12 cellular contexts compared by ENCODE assay signal in genomic region chr5:68924490-68925145, GRCh38.
DNase-seq lines count a peak whose midpoint lies in the region; ATAC-seq and TF ChIP-seq lines count a peak whose summit lies in the region.
"Had no signal": no experiment of that assay in that cellular context is flagged by ENCODE, and none has a peak within 500 bp of the region (broad histone marks: within the 10 kb centered on the region; RNA-seq: fewer than 3 reads in every experiment).

No MANE protein-coding gene starts in this region.

- TF ChIP-seq POLR2A in body of pancreas (IDR thresholded peaks at IDR 0.05) (no peak), thyroid gland (IDR thresholded peaks at IDR 0.05) (no peak)

- WGBS in body of pancreas, 2 donors, result 38 to 39% methylated on average over 9 of the region's 9 CpGs
- 75 to 82% methylated on average over 9 of the region's 9 CpGs for WGBS in thyroid gland, 2 donors

- peak; percentile 81 for DNase-seq in HT1080 (ENCODE audit: low read depth)
- peak; percentile 26 to 67 (median 36) for DNase-seq in body of pancreas
- no peak for DNase-seq in left ventricle myocardium superior
- DNase-seq in renal cortical epithelial cell (ENCODE audit: low read depth), result peak; percentile 81
- no peak for DNase-seq in posterior cingulate gyrus
- DNase-seq in NCI-H510A treated with DMSO at 0.1 percent for 48 hours (lab: John Stamatoyannopoulos, UW), result no peak
- DNase-seq in thyroid gland, result no peak
- no peak for DNase-seq in T-helper 9 cell
- DNase-seq: activated CD4-positive, alpha-beta T cell treated with anti-CD3 and anti-CD28 coated beads for 1 hour; testis had no signal

- H3K4me3 ChIP-seq in body of pancreas (no peak overlapping the region), thyroid gland (replicated peaks in 1 of 3) (no peak overlapping the region)
- H3K4me3 ChIP-seq: K562, testis had no signal

- TF ChIP-seq CTCF in body of pancreas (IDR thresholded peaks at IDR 0.05), result no peak
- no peak for TF ChIP-seq CTCF in thyroid gland (IDR thresholded peaks at IDR 0.05)

- no peaks in the 10 kb centered on the region for H3K36me3 ChIP-seq in body of pancreas (replicated peaks in 1 of 2; ENCODE audit: insufficient read depth in 1 of 2, low read depth in 2 of 2)
- H3K36me3 ChIP-seq in thyroid gland, result no peaks in the 10 kb centered on the region

- H3K27me3 ChIP-seq in body of pancreas, result no peaks in the 10 kb centered on the region
- no peaks in the 10 kb centered on the region for H3K27me3 ChIP-seq in thyroid gland
- H3K27me3 ChIP-seq: testis had no signal

- H3K27ac ChIP-seq in body of pancreas, result peak overlapping the region in 3 of 4 donors; percentile 48 to 71 (median 67)
- H3K27ac ChIP-seq in thyroid gland, result no peak overlapping the region
- H3K27ac ChIP-seq: parathyroid adenoma, testis had no signal

- ATAC-seq in body of pancreas (peak; percentile 90), left ventricle myocardium superior (peak; percentile 96)
- ATAC-seq: K562 had no signal

- no peaks in the 10 kb centered on the region for H3K9me3 ChIP-seq in body of pancreas
- no peaks in the 10 kb centered on the region for H3K9me3 ChIP-seq in thyroid gland
- H3K9me3 ChIP-seq: testis had no signal

- H3K4me1 ChIP-seq in body of pancreas, result peaks cover 14% of the 10 kb centered on the region
- H3K4me1 ChIP-seq in thyroid gland, result no peaks in the 10 kb centered on the region
- H3K4me1 ChIP-seq: parathyroid adenoma, testis had no signal

- intact Hi-C loops in body of pancreas (cut with DNase I) (no loop called here), left ventricle myocardium superior (cut with micrococcal nuclease) (no loop called here), posterior cingulate gyrus (cut with DNase I) (no loop called here), thyroid gland (cut with DNase I) (no loop called here)

Comparison
In these comparisons a context has a peak if more than half of its experiments do, and no peak if none do; other contexts are left out.
1. DNase-seq: peak in HT1080 (single experiment), body of pancreas (4 of 4) and renal cortical epithelial cell (single experiment); none in left ventricle myocardium superior (single experiment), posterior cingulate gyrus (0 of 10), NCI-H510A treated with DMSO at 0.1 percent for 48 hours (single experiment), thyroid gland (0 of 2) and T-helper 9 cell (single experiment).
2. H3K27ac ChIP-seq: peak in body of pancreas (3 of 4); none in thyroid gland (0 of 3).